In the genomic region with DNA sequence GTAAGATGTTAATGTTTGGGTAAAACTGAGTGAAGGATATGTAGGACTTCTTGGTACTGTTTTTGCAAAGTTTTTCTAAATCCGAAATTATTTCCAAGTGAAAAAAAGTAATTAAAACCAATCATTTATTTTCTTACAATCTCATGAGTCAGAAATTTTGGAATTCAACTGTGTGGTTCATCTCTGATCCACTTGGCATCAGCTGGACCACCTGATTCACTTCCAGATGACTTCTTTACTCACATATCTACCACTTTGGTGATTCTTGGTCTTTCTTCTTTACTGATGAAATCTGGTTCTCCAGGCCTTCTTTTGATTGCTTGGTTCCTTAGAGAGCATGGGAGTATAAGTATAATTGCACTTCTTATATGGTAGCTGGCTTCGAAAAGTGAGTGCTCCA, we compare ENCODE assay signal across 18 cellular contexts.
"Had no signal": no experiment of that assay in that cellular context is flagged by ENCODE, and none has a peak within 500 bp of the region (broad histone marks: within the 10 kb centered on the region; RNA-seq: fewer than 3 reads in every experiment).

No MANE protein-coding gene starts in this region.

- ATAC-seq: gastroesophageal sphincter; left lobe of liver; mucosa of descending colon; naive thymus-derived CD8-positive, alpha-beta T cell; psoas muscle; right lobe of liver had no signal

- H3K4me1 ChIP-seq: psoas muscle, right lobe of liver had no signal

- H3K9me3 ChIP-seq: esophagus muscularis mucosa, gastroesophageal sphincter, mucosa of descending colon, neutrophil, psoas muscle, right lobe of liver, spleen, stomach had no signal

- H3K27ac Mint-ChIP-seq: naive thymus-derived CD8-positive, alpha-beta T cell had no signal

- H3K4me3 Mint-ChIP-seq: naive thymus-derived CD8-positive, alpha-beta T cell had no signal

- H3K36me3 ChIP-seq: esophagus muscularis mucosa, gastroesophageal sphincter, neutrophil, right lobe of liver, spleen, stomach had no signal

- H3K27ac ChIP-seq: epithelial cell of prostate, esophagus muscularis mucosa, gastroesophageal sphincter, neutrophil, psoas muscle, right lobe of liver, spleen, stomach had no signal

- H3K9me3 Mint-ChIP-seq: naive thymus-derived CD8-positive, alpha-beta T cell had no signal

- H3K27me3 Mint-ChIP-seq: naive thymus-derived CD8-positive, alpha-beta T cell had no signal

- H3K36me3 Mint-ChIP-seq: naive thymus-derived CD8-positive, alpha-beta T cell had no signal

- DNase-seq: effector memory CD4-positive, alpha-beta T cell; glutamatergic neuron; islet precursor cell; mammary epithelial cell; mucosa of descending colon; naive thymus-derived CD8-positive, alpha-beta T cell; psoas muscle; retina; right lobe of liver; spleen; stimulated activated naive CD4-positive, alpha-beta T cell; stomach; trophoblast cell had no signal

- H3K27me3 ChIP-seq: esophagus muscularis mucosa, gastroesophageal sphincter, neutrophil, right lobe of liver, spleen, stomach had no signal

- H3K4me3 ChIP-seq: esophagus muscularis mucosa, gastroesophageal sphincter, mucosa of descending colon, psoas muscle, right lobe of liver, spleen, stomach had no signal
